ENCODE assay signal across 1 cellular context in the genomic region with DNA sequence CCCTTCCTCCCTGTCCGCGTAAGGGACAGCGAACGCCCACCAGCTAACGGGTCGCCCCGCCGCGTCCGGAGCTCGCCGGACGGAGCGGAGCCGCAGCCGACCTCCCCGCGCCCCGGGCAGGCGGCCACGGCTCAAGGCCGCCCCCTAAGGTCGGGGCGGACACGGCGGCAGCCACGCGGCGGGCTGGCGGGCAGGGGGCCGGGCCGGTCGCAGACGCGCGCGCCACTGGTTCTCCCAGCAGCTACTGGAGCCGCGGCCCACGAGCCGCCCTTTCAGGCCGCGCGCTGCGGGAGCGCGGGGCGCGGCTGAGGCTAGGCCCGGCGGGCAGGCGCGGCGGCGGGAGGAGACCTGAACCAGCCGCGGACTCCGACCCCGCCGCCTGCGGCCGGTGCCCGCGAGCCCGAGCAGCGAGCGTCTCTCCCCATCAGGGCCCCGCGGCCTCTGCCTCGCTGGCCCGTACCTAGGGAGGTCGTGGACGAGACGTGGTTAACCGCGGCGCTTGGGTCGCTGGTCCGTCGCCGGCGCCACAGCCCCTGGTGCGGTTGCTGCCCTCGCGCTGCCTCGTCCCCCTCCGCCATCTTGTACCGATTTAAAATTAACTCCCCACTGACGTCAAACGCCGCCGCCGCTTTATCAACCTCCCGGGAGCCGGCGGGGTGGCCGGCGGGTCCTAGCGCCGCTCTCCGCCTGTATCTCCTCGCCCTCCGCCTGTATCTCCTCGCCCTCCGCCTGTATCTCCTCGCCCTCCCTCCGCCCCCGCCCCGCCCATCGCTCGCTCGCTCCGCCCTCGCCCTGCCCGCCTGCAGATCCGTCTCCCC.
TF ChIP-seq lines count a peak whose summit lies in the region.

ATL2 (minus strand) TSS at position 591 of the 818 bp plus-strand sequence; CDS start at position 578, 13 bp downstream.

TF ChIP-seq in HepG2, 621 proteins besides CTCF, POLR2A, EP300 and RAD21 (continued from another document and continues in another):
- TF ChIP-seq, protein P1, sequence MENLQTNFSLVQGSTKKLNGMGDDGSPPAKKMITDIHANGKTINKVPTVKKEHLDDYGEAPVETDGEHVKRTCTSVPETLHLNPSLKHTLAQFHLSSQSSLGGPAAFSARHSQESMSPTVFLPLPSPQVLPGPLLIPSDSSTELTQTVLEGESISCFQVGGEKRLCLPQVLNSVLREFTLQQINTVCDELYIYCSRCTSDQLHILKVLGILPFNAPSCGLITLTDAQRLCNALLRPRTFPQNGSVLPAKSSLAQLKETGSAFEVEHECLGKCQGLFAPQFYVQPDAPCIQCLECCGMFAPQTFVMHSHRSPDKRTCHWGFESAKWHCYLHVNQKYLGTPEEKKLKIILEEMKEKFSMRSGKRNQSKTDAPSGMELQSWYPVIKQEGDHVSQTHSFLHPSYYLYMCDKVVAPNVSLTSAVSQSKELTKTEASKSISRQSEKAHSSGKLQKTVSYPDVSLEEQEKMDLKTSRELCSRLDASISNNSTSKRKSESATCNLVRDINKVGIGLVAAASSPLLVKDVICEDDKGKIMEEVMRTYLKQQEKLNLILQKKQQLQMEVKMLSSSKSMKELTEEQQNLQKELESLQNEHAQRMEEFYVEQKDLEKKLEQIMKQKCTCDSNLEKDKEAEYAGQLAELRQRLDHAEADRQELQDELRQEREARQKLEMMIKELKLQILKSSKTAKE (CRISPR knock-in tag; IDR thresholded peaks at IDR 0.05; ENCODE audit: borderline replicate concordance) = no peak
- no peak for TF ChIP-seq FOXJ3 (CRISPR knock-in tag; IDR thresholded peaks at IDR 0.05; ENCODE audit: borderline replicate concordance)
- TF ChIP-seq, protein P2, sequence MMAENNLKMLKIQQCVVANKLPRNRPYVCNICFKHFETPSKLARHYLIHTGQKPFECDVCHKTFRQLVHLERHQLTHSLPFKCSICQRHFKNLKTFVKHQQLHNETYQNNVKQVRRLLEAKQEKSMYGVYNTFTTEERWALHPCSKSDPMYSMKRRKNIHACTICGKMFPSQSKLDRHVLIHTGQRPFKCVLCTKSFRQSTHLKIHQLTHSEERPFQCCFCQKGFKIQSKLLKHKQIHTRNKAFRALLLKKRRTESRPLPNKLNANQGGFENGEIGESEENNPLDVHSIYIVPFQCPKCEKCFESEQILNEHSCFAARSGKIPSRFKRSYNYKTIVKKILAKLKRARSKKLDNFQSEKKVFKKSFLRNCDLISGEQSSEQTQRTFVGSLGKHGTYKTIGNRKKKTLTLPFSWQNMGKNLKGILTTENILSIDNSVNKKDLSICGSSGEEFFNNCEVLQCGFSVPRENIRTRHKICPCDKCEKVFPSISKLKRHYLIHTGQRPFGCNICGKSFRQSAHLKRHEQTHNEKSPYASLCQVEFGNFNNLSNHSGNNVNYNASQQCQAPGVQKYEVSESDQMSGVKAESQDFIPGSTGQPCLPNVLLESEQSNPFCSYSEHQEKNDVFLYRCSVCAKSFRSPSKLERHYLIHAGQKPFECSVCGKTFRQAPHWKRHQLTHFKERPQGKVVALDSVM (CRISPR knock-in tag; IDR thresholded peaks at IDR 0.05) = peak; percentile 13
- TF ChIP-seq DMAP1 (CRISPR knock-in tag; IDR thresholded peaks at IDR 0.05) = peak; percentile 89
- TF ChIP-seq MEIS2 (CRISPR knock-in tag; IDR thresholded peaks at IDR 0.05) = peak; percentile 81
- TF ChIP-seq ZNF674 (CRISPR knock-in tag; IDR thresholded peaks at IDR 0.05; ENCODE audit: low read depth) = peak; percentile 88; the same call in 1 of the 2 replicates
- 0 out of 2 replicates have a peak, but pooled peaks have one; percentile 12 for TF ChIP-seq ZBTB4 (CRISPR knock-in tag; IDR thresholded peaks at IDR 0.05; ENCODE audit: borderline replicate concordance)
- TF ChIP-seq ZNF121 (CRISPR knock-in tag; IDR thresholded peaks at IDR 0.05) = peak; percentile 23; the same call in 1 of the 2 replicates
- TF ChIP-seq ZNF839 (CRISPR knock-in tag; IDR thresholded peaks at IDR 0.05; ENCODE audit: borderline replicate concordance) = 0 out of 2 replicates have a peak, but pooled peaks have one; percentile 5
- no peak for TF ChIP-seq STAT5B (CRISPR knock-in tag; IDR thresholded peaks at IDR 0.05)
- no peak for TF ChIP-seq ZNF224 (CRISPR knock-in tag; IDR thresholded peaks at IDR 0.05)
- peak; percentile 61; the same call in 1 of the 2 replicates for TF ChIP-seq ZBTB26 (CRISPR knock-in tag; IDR thresholded peaks at IDR 0.05; ENCODE audit: borderline replicate concordance)
- TF ChIP-seq IKZF4 (CRISPR knock-in tag; IDR thresholded peaks at IDR 0.05; ENCODE audit: borderline replicate concordance, low read depth, not compliant biosample characterization) = peak; percentile 86
- peak; percentile 74 for TF ChIP-seq ZNF687 (CRISPR knock-in tag; IDR thresholded peaks at IDR 0.05)
- 0 out of 2 replicates have a peak, but pooled peaks have one; percentile 38 for TF ChIP-seq ELF4 (CRISPR knock-in tag; IDR thresholded peaks at IDR 0.05; ENCODE audit: borderline replicate concordance)
- no peak for TF ChIP-seq AKAP8 (CRISPR knock-in tag; IDR thresholded peaks at IDR 0.05)
- TF ChIP-seq SIN3B (IDR thresholded peaks at IDR 0.05; ENCODE audit: low read length) = peak; percentile 64; the same call in 1 of the 2 replicates
- no peak for TF ChIP-seq SYNCRIP (IDR thresholded peaks at IDR 0.05; ENCODE audit: insufficient read depth, low read depth, low read length)
- TF ChIP-seq ZNF577 (CRISPR knock-in tag; IDR thresholded peaks at IDR 0.05; ENCODE audit: borderline replicate concordance, low read depth) = 0 out of 2 replicates have a peak, but pooled peaks have one; percentile 32
- TF ChIP-seq ZNF317 (CRISPR knock-in tag; IDR thresholded peaks at IDR 0.05) = peak; percentile 25; the same call in 1 of the 2 replicates
- TF ChIP-seq, protein P3, sequence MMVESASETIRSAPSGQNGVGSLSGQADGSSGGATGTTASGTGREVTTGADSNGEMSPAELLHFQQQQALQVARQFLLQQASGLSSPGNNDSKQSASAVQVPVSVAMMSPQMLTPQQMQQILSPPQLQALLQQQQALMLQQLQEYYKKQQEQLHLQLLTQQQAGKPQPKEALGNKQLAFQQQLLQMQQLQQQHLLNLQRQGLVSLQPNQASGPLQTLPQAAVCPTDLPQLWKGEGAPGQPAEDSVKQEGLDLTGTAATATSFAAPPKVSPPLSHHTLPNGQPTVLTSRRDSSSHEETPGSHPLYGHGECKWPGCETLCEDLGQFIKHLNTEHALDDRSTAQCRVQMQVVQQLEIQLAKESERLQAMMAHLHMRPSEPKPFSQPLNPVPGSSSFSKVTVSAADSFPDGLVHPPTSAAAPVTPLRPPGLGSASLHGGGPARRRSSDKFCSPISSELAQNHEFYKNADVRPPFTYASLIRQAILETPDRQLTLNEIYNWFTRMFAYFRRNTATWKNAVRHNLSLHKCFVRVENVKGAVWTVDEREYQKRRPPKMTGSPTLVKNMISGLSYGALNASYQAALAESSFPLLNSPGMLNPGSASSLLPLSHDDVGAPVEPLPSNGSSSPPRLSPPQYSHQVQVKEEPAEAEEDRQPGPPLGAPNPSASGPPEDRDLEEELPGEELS (CRISPR knock-in tag; IDR thresholded peaks at IDR 0.05) = peak; percentile 72
- no peak for TF ChIP-seq ATRX (CRISPR knock-in tag; IDR thresholded peaks at IDR 0.05; ENCODE audit: borderline replicate concordance)
- no peak for TF ChIP-seq ZNF367 (CRISPR knock-in tag; IDR thresholded peaks at IDR 0.05; ENCODE audit: borderline replicate concordance)
- TF ChIP-seq GPBP1L1 (CRISPR knock-in tag; IDR thresholded peaks at IDR 0.05) = no peak
- TF ChIP-seq RBFOX2 (IDR thresholded peaks at IDR 0.05; ENCODE audit: low read depth, low read length) = peak; percentile 95
- no peak for TF ChIP-seq FOSL1 (CRISPR knock-in tag; IDR thresholded peaks at IDR 0.05; ENCODE audit: borderline replicate concordance)
- peak; percentile 67; the same call in 1 of the 2 replicates for TF ChIP-seq KMT2A (CRISPR knock-in tag; IDR thresholded peaks at IDR 0.05)
- TF ChIP-seq NONO (IDR thresholded peaks at IDR 0.05) = no peak
- no peak; the same call in none of the 2 replicates for TF ChIP-seq NONO (CRISPR knock-in tag; conservative IDR thresholded peaks at IDR 0.05)
- TF ChIP-seq HINFP (CRISPR knock-in tag; IDR thresholded peaks at IDR 0.05; ENCODE audit: low read depth) = no peak
- TF ChIP-seq ZNF335 (CRISPR knock-in tag; IDR thresholded peaks at IDR 0.05) = peak; percentile 51; the same call in 1 of the 2 replicates
- peak; percentile 90 for TF ChIP-seq TAF1 (CRISPR knock-in tag; IDR thresholded peaks at IDR 0.05)
- TF ChIP-seq TARDBP (CRISPR knock-in tag; IDR thresholded peaks at IDR 0.05) = no peak; the same call in 1 of the 2 replicates
- TF ChIP-seq SMAD3 (CRISPR knock-in tag; IDR thresholded peaks at IDR 0.05) = peak; percentile 68; the same call in 1 of the 2 replicates
- TF ChIP-seq ZNF790 (CRISPR knock-in tag; IDR thresholded peaks at IDR 0.05; ENCODE audit: borderline replicate concordance) = no peak
- no peak for TF ChIP-seq ZFP36 (IDR thresholded peaks at IDR 0.05; ENCODE audit: borderline replicate concordance, low read depth, low read length, partially characterized antibody)
